8 cellular contexts compared by ENCODE assay signal in the genomic region with DNA sequence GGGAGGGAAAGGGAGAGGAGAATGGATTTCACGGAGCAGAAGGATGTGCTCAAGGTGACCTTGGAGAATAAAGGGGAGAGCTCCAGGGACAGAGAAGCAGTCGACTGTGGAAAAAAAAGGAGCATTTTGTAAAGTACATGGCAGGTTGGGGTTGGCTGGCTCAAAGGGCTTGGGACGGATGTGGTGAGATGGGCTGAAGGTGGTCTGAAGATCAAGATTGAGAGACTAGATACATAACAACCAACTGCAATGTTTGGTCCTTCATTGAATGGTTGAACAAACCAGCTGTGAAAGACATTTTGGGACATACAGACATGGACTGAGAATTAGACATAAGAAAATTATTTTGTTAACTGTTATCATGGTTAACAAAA. TPM values are rescaled to one million over a fixed set of nuclear protein-coding genes. Genes with fewer than 3 reads are reported as not detected.
DNase-seq lines count a peak whose midpoint lies in the region; ATAC-seq and TF ChIP-seq lines count a peak whose summit lies in the region.

No MANE protein-coding gene starts in this region.

- H3K79me1 ChIP-seq in trophoblast cell (ENCODE audit: low read length) = peaks cover 18% of the 10 kb centered on the region

- no peak overlapping the region for H3K14ac ChIP-seq in trophoblast cell (ENCODE audit: low read length)

- H3K4me3 ChIP-seq in epithelial cell of esophagus (ENCODE audit: low read length) (peak overlapping the region; percentile 74), trophoblast cell (ENCODE audit: low read depth, low read length) (no peak overlapping the region)

- no peaks in the 10 kb centered on the region for H3K9me3 ChIP-seq in ES-I3 (ENCODE audit: control insufficient read depth, insufficient read depth, low read length)
- H3K9me3 ChIP-seq in trophoblast cell (ENCODE audit: insufficient read depth, low read depth, low read length) = no peaks in the 10 kb centered on the region

- H3K4me1 ChIP-seq in ES-I3 (ENCODE audit: insufficient read depth, low read length) (peaks cover 5% of the 10 kb centered on the region), trophoblast cell (ENCODE audit: control insufficient read depth in 1 of 2, insufficient read depth in 2 of 2, low read length in 2 of 2) (peaks cover 11 to 17% of the 10 kb centered on the region in 2 experiments)

- H2BK120ac ChIP-seq in trophoblast cell (ENCODE audit: insufficient read depth, low read length, poor library complexity) = no peak overlapping the region

- H2BK12ac ChIP-seq in trophoblast cell (ENCODE audit: low read length) = peak overlapping the region; percentile 34

- H2BK5ac ChIP-seq in trophoblast cell (ENCODE audit: low read depth, low read length, poor library complexity) = no peak overlapping the region

- no peak for DNase-seq in RWPE1 (ENCODE audit: low spot score)
- DNase-seq in epithelial cell of esophagus (ENCODE audit: low read depth) = no peak
- no peak for DNase-seq in trophoblast cell
- no peak for DNase-seq in islet precursor cell

- H3K27ac ChIP-seq in RWPE1 (peak overlapping the region; percentile 99), trophoblast cell (ENCODE audit: low read depth, low read length) (no peak overlapping the region)

- peaks cover 21% of the 10 kb centered on the region for H3K79me2 ChIP-seq in trophoblast cell (ENCODE audit: control insufficient read depth, insufficient read depth, low read length, poor library complexity)

- no peak overlapping the region for H4K91ac ChIP-seq in trophoblast cell (ENCODE audit: low read depth, low read length)

- ATAC-seq in HG02763 (IDR thresholded peaks at IDR 0.05; ENCODE audit: unreplicated experiment) = no peak
- no peak for ATAC-seq in HG03159 (IDR thresholded peaks at IDR 0.05; ENCODE audit: unreplicated experiment)
- no peak for ATAC-seq in HG02588 (IDR thresholded peaks at IDR 0.05; ENCODE audit: unreplicated experiment)

- H3K9ac ChIP-seq in ES-I3 (ENCODE audit: low read depth, low read length) (peak overlapping the region; percentile 66), trophoblast cell (ENCODE audit: low read length) (no peak overlapping the region)

- peak overlapping the region; percentile 18 for H2AFZ ChIP-seq in trophoblast cell (ENCODE audit: insufficient read depth, low read length, poor library complexity)

- H4K12ac ChIP-seq in trophoblast cell (ENCODE audit: low read depth, low read length) = no peak overlapping the region

- H4K8ac ChIP-seq in trophoblast cell (ENCODE audit: low read depth, low read length) = peak overlapping the region; percentile 49

- H3K4ac ChIP-seq in trophoblast cell (ENCODE audit: low read depth, low read length) = no peak overlapping the region

- H3K23ac ChIP-seq in trophoblast cell (ENCODE audit: low read length) = no peak overlapping the region

- H3K36me3 ChIP-seq in ES-I3 (ENCODE audit: insufficient read depth, low read length) (no peaks in the 10 kb centered on the region), trophoblast cell (ENCODE audit: control insufficient read depth in 1 of 2, insufficient read depth in 2 of 2, low read length in 2 of 2) (peaks cover 16 to 17% of the 10 kb centered on the region in 2 experiments)

- H3K27me3 ChIP-seq in trophoblast cell (ENCODE audit: insufficient read depth, low read length) = no peaks in the 10 kb centered on the region

- no peak for TF ChIP-seq CTCF in RWPE1 (conservative IDR thresholded peaks at IDR 0.05; ENCODE audit: low read depth)
- TF ChIP-seq CTCF in epithelial cell of esophagus (IDR thresholded peaks at IDR 0.05; ENCODE audit: insufficient read depth, low read depth, low read length, missing control alignments) = no peak

- H2AK5ac ChIP-seq in trophoblast cell (ENCODE audit: low read length) = no peak overlapping the region

- H3K18ac ChIP-seq in trophoblast cell (ENCODE audit: low read length) = no peak overlapping the region

- H3K4me2 ChIP-seq in trophoblast cell (ENCODE audit: low read length) = peak overlapping the region; percentile 82

- no CpG with 5 or more reads among the region's 3 CpGs for WGBS in trophoblast cell (ENCODE audit: extremely low coverage, insufficient coverage, insufficient read length)

- CTCF ChIA-PET in RWPE1 (lab: Yijun Ruan, JAX) = interaction anchor here (0.7 to 1.3 kb wide), 2 partner anchors 8 to 472 kb away, joined by 3 to 5 read pairs; no protein-coding TSS in a partner anchor

- POLR2A ChIA-PET in RWPE1 (lab: Yijun Ruan, JAX; ENCODE audit: low non-redundant PET) = interaction anchor here (0.6 kb wide), 1 partner anchor 243 kb away, joined by 3 read pairs; no protein-coding TSS in a partner anchor

RNA-seq across cellular contexts. Expression of a gene that starts 1.6 kb away (rescaled TPM):
- 2,489 and 2,535 TPM in 2 replicates for polyA plus RNA-seq in trophoblast cell (2013)

RNA-seq across cellular contexts. Expression of a gene that starts 10.2 kb away (rescaled TPM):
- 0.81 and 1.4 TPM in 2 replicates for polyA plus RNA-seq in trophoblast cell (2013)

RNA-seq across cellular contexts. Expression of a gene that starts 12.5 kb away (rescaled TPM):
- 8.6 and 9.5 TPM in 2 replicates for polyA plus RNA-seq in trophoblast cell (2013)

RNA-seq across cellular contexts. Expression of a gene that starts 14.6 kb away (rescaled TPM):
- 47.3 and 48.7 TPM in 2 replicates for polyA plus RNA-seq in trophoblast cell (2013)

RNA-seq across cellular contexts. Expression of a gene that starts 22.7 kb away (rescaled TPM):
- polyA plus RNA-seq in trophoblast cell (2013) = 0.92 and 1.1 TPM in 2 replicates
